Comparison of ENCODE assay signal across 25 cellular contexts in the genomic region with DNA sequence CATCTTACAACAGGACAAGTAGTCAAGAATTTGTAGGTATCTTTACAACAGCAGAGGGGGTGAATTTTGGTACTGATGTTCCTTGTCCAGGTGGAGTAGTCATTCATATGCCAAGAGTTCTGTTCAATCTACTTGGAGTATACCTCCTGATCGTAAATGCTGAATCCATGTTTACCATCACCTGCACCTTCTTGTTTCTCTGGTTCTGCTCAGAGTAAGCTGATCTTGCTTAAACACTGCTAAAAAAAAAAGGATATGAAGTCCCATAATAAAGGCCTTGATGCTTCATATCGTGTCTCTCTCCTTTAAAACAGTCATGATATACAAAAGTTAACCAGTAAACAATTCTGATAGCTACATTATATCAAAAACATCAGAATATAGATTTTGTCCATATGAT. TPM values are rescaled to one million over a fixed set of nuclear protein-coding genes. Genes with fewer than 3 reads are reported as not detected.
"Had no signal": no experiment of that assay in that cellular context is flagged by ENCODE, and none has a peak within 500 bp of the region (broad histone marks: within the 10 kb centered on the region; RNA-seq: fewer than 3 reads in every experiment).

No MANE protein-coding gene starts in this region.

- H3K9me3 Mint-ChIP-seq: dendritic cell treated with granulocyte-macrophage colony-stimulating factor and Interleukin-4, amounts not matched to agents 40 ng/mL and 50 ng/mL, for 4 days; effector memory CD8-positive, alpha-beta T cell; endodermal cell; mesothelial cell of epicardium; naive B cell had no signal

- H3K4me3 ChIP-seq: colonic mucosa, esophagus squamous epithelium, gastrocnemius medialis, heart left ventricle, hepatocyte, left lung, lower lobe of right lung, mucosa of descending colon had no signal

- ATAC-seq: effector memory CD8-positive, alpha-beta T cell; esophagus mucosa; heart left ventricle; left cardiac atrium; left lung; left ventricle myocardium superior; lower lobe of right lung; mucosa of descending colon had no signal

- H2AFZ ChIP-seq: hepatocyte had no signal

- H3K4me2 ChIP-seq: hepatocyte had no signal

- H3K36me3 Mint-ChIP-seq: immature natural killer cell, mesothelial cell of epicardium, naive B cell had no signal

- H3K9me3 ChIP-seq: colonic mucosa, esophagus squamous epithelium, gastrocnemius medialis, heart left ventricle, left lung, lower lobe of right lung, mucosa of descending colon had no signal

- H3K4me3 Mint-ChIP-seq: dendritic cell treated with granulocyte-macrophage colony-stimulating factor and Interleukin-4, amounts not matched to agents 40 ng/mL and 50 ng/mL, for 4 days; effector memory CD8-positive, alpha-beta T cell; endodermal cell; immature natural killer cell; mesothelial cell of epicardium; naive B cell had no signal

- H3K4me1 ChIP-seq: colonic mucosa, esophagus squamous epithelium, left lung, lower lobe of right lung had no signal

- H3K36me3 ChIP-seq: colonic mucosa, esophagus squamous epithelium, gastrocnemius medialis, heart left ventricle, left lung, lower lobe of right lung had no signal

- DNase-seq: colonic mucosa; cortex of kidney; effector CD8-positive, alpha-beta T cell; effector memory CD8-positive, alpha-beta T cell; endodermal cell; erythroblast; esophagus squamous epithelium; foreskin fibroblast; foreskin melanocyte; gastrocnemius medialis; heart left ventricle; hypothalamus; immature natural killer cell; left cardiac atrium; left lung; left ventricle myocardium superior; lower lobe of right lung; mesenchymal stem cell; mucosa of descending colon; naive B cell had no signal

- H3K27me3 Mint-ChIP-seq: dendritic cell treated with granulocyte-macrophage colony-stimulating factor and Interleukin-4, amounts not matched to agents 40 ng/mL and 50 ng/mL, for 4 days; effector memory CD8-positive, alpha-beta T cell; naive B cell had no signal

- H3K4me1 Mint-ChIP-seq: endodermal cell, immature natural killer cell, naive B cell had no signal

- H3K79me2 ChIP-seq: hepatocyte had no signal

- H3K27me3 ChIP-seq: colonic mucosa, esophagus squamous epithelium, gastrocnemius medialis, heart left ventricle, hepatocyte, left lung had no signal

- H3K27ac Mint-ChIP-seq: dendritic cell treated with granulocyte-macrophage colony-stimulating factor and Interleukin-4, amounts not matched to agents 40 ng/mL and 50 ng/mL, for 4 days; effector memory CD8-positive, alpha-beta T cell; endodermal cell; immature natural killer cell; mesothelial cell of epicardium; naive B cell had no signal

- H3K27ac ChIP-seq: colonic mucosa, epithelial cell of prostate, esophagus squamous epithelium, gastrocnemius medialis, heart left ventricle, hepatocyte, left lung, lower lobe of right lung had no signal

RNA-seq across cellular contexts. Expression of a gene that starts 45.3 kb away (rescaled TPM):
- polyA plus RNA-seq: immature natural killer cell had no signal
